Comparison of ENCODE assay signal across 8 cellular contexts in genomic region chr5:133868946-133869674, GRCh38.
DNase-seq lines count a peak whose midpoint lies in the region; ATAC-seq lines count a peak whose summit lies in the region.

No MANE protein-coding gene starts in this region.

- peak; percentile 37 to 59 for ATAC-seq in activated CD4-positive, CD25-positive, alpha-beta regulatory T cell treated with anti-CD3 and anti-CD28 coated beads, Interleukin-2, amount 50 U/mL, for 24 hours
- ATAC-seq in left lobe of liver (peak; percentile 89), HG02970 (IDR thresholded peaks at IDR 0.05; ENCODE audit: low FRiP score, unreplicated experiment) (no peak)

- DNase-seq in NK-92 treated with Interleukin-12 subunit alpha and Interleukin-12 subunit beta, amount 100 ng/mL, for 24 hours (lab: John Stamatoyannopoulos, UW) = peak; percentile 52
- no peak for DNase-seq in NK-92 (lab: John Stamatoyannopoulos, UW; ENCODE audit: unreplicated experiment)
- DNase-seq in NCI-H1930 (lab: John Stamatoyannopoulos, UW) = peak; percentile 20 to 48
- peak; percentile 40 for DNase-seq in central memory CD4-positive, alpha-beta T cell
- peak; percentile 68 for DNase-seq in left lobe of liver (ENCODE audit: low spot score)
- peak; percentile 59 to 76 for DNase-seq in stimulated activated CD4-positive, alpha-beta T cell treated with anti-CD3 and anti-CD28 coated beads, Interleukin-4, amount 100 ng/mL, for 4 hours
